8 cellular contexts compared by ENCODE assay signal in the genomic region with DNA sequence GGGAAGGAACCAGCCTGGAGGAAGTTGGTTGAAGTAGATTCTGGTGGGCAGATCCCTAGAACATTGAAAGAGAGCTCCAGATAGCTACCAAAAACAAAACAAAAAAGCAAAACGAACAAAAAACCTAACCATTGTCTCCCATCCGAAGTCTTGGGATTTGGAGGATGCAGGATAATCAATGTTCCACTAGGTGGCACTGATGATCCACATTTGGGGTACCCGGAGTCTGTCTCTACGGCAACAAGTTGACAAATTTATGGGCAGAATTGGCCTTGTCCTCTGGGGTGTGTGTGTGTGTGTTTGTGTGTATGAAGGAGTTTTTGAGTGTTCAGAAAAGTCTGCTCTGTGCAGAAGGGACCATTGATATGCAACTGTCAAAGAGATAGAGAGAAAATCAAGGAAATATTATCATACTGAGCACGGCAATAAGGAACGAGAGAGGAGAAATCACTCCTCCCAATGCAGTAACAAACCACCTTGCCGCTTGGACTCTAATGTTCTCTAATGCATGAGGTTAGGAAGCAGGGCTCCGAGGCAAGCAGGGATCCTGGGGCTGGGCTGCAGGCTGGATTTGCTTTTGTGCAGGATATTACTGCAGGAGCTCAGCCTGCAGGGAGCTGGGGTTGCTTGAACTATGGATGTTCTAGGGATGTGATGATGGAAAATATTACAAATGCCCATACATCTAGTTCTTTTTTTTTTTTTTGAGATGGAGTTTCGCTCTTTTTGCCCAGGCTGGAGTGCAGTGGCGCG. TPM values are rescaled to one million over a fixed set of nuclear protein-coding genes. Genes with fewer than 3 reads are reported as not detected.
DNase-seq lines count a peak whose midpoint lies in the region; ATAC-seq and TF ChIP-seq lines count a peak whose summit lies in the region.

No MANE protein-coding gene starts in this region.

- H3K4me1 Mint-ChIP-seq in activated CD8-positive, alpha-beta T cell treated with anti-CD3 and anti-CD28 coated beads for 36 hours (ENCODE audit: low read depth) = peaks cover 4% of the 10 kb centered on the region
- peaks cover 8 to 12% (median 10%) of the 10 kb centered on the region in 3 donors for H3K4me1 Mint-ChIP-seq in naive B cell

- H3K27ac ChIP-seq in ACC112 (ENCODE audit: low read depth, low read length) = no peak overlapping the region
- no peak overlapping the region for H3K27ac ChIP-seq in esophagus squamous epithelium
- no peak overlapping the region for H3K27ac ChIP-seq in upper lobe of right lung

- H3K27me3 Mint-ChIP-seq in activated CD8-positive, alpha-beta T cell treated with anti-CD3 and anti-CD28 coated beads for 36 hours = peaks cover 23% of the 10 kb centered on the region
- H3K27me3 Mint-ChIP-seq in naive B cell = peaks cover 34 to 46% (median 36%) of the 10 kb centered on the region in 3 donors

- intact Hi-C loops in activated CD8-positive, alpha-beta T cell treated with anti-CD3 and anti-CD28 coated beads for 36 hours (cut with micrococcal nuclease) = no loop called here
- intact Hi-C loops in esophagus squamous epithelium (cut with DNase I) (no loop called here), upper lobe of right lung (cut with DNase I) (no loop called here)

- WGBS in esophagus squamous epithelium, 2 donors = 38 to 41% methylated on average over 11 of the region's 11 CpGs

- H3K9me3 Mint-ChIP-seq in activated CD8-positive, alpha-beta T cell treated with anti-CD3 and anti-CD28 coated beads for 36 hours = no peaks in the 10 kb centered on the region
- H3K9me3 Mint-ChIP-seq in naive B cell = no peaks in the 10 kb centered on the region

- no peak for TF ChIP-seq POLR2A in esophagus squamous epithelium (IDR thresholded peaks at IDR 0.05)

- no peak overlapping the region for H3K27ac Mint-ChIP-seq in activated CD8-positive, alpha-beta T cell treated with anti-CD3 and anti-CD28 coated beads for 36 hours
- H3K27ac Mint-ChIP-seq in naive B cell = peak overlapping the region in 1 of 6 donors; percentile 62

- H3K4me1 ChIP-seq in ACC112 (ENCODE audit: control insufficient read depth, insufficient read depth, low read length, unreplicated experiment) = no peaks in the 10 kb centered on the region
- H3K4me1 ChIP-seq in esophagus squamous epithelium = peaks cover 0 to 7% (median 0%) of the 10 kb centered on the region in 3 donors
- no peaks in the 10 kb centered on the region for H3K4me1 ChIP-seq in upper lobe of right lung

- H3K36me3 ChIP-seq in ACC112 (ENCODE audit: insufficient read depth, low read length) (no peaks in the 10 kb centered on the region), esophagus squamous epithelium (no peaks in the 10 kb centered on the region), upper lobe of right lung (no peaks in the 10 kb centered on the region)

- DNase-seq in GM10248 (ENCODE audit: extremely low spot score) = peak; percentile 76
- DNase-seq in NCI-H226 = peak; percentile 26
- DNase-seq in activated CD8-positive, alpha-beta T cell treated with anti-CD3 and anti-CD28 coated beads for 36 hours = peak; percentile 59
- no peak for DNase-seq in esophagus squamous epithelium (lab: John Stamatoyannopoulos, UW)
- peak; percentile 38 for DNase-seq in naive B cell
- no peak for DNase-seq in upper lobe of right lung

- H3K9me3 ChIP-seq in esophagus squamous epithelium = no peaks in the 10 kb centered on the region
- H3K9me3 ChIP-seq in upper lobe of right lung = no peaks in the 10 kb centered on the region

- TF ChIP-seq CTCF in GM10248 (IDR thresholded peaks at IDR 0.05; ENCODE audit: control extremely low read depth, extremely low read depth, low read depth, missing control alignments) (peak; percentile 74), esophagus squamous epithelium (IDR thresholded peaks at IDR 0.05) (peak; percentile 71 to 84 (median 80)), upper lobe of right lung (IDR thresholded peaks at IDR 0.05) (peak; percentile 86)
- TF ChIP-seq CTCF in activated CD8-positive, alpha-beta T cell treated with anti-CD3 and anti-CD28 coated beads for 36 hours (IDR thresholded peaks at IDR 0.05) = peak; percentile 86

- no peaks in the 10 kb centered on the region for H3K36me3 Mint-ChIP-seq in activated CD8-positive, alpha-beta T cell treated with anti-CD3 and anti-CD28 coated beads for 36 hours (ENCODE audit: low read depth)
- H3K36me3 Mint-ChIP-seq in naive B cell = no peaks in the 10 kb centered on the region

- H3K4me3 ChIP-seq in ACC112 (ENCODE audit: low read depth, low read length) = 0 out of 2 replicates have a peak overlapping the region, but pooled peaks have one; percentile 22
- no peak overlapping the region for H3K4me3 ChIP-seq in esophagus squamous epithelium
- no peak overlapping the region for H3K4me3 ChIP-seq in upper lobe of right lung

- no peak overlapping the region for H3K4me3 Mint-ChIP-seq in activated CD8-positive, alpha-beta T cell treated with anti-CD3 and anti-CD28 coated beads for 36 hours
- peak overlapping the region in 1 of 8 donors; percentile 69 for H3K4me3 Mint-ChIP-seq in naive B cell

- CTCF ChIA-PET in GM10248 (lab: Yijun Ruan, JAX) = interaction anchor here (0.6 to 2.6 kb wide), 10 partner anchors 12 to 858 kb away, joined by 3 to 10 read pairs (median 3); no protein-coding TSS in a partner anchor
- CTCF ChIA-PET in activated CD8-positive, alpha-beta T cell treated with anti-CD3 and anti-CD28 coated beads for 36 hours (lab: Charles Lee) = interaction anchor here (0.6 to 1.5 kb wide), 3 partner anchors 14 to 1710 kb away, joined by 3 to 4 read pairs (median 3); no protein-coding TSS in a partner anchor

- peak overlapping the region; percentile 43 for H2AFZ ChIP-seq in ACC112 (ENCODE audit: low read length, unreplicated experiment)

- H3K79me2 ChIP-seq in ACC112 (ENCODE audit: control insufficient read depth, insufficient read depth, low read length, unreplicated experiment) = no peaks in the 10 kb centered on the region

- peaks cover 37% of the 10 kb centered on the region for H3K27me3 ChIP-seq in ACC112 (ENCODE audit: insufficient read depth, low read length)
- H3K27me3 ChIP-seq in esophagus squamous epithelium = peaks cover 0 to 51% (median 0%) of the 10 kb centered on the region in 4 donors
- H3K27me3 ChIP-seq in upper lobe of right lung = peaks cover 20% of the 10 kb centered on the region

- ATAC-seq in HG02938 (IDR thresholded peaks at IDR 0.05; ENCODE audit: unreplicated experiment) (peak; percentile 70), naive B cell (ENCODE audit: low read depth in 2 of 2) (peak; percentile 55 to 68), upper lobe of right lung (peak; percentile 82)
- peak; percentile 75 for ATAC-seq in activated CD8-positive, alpha-beta T cell treated with anti-CD3 and anti-CD28 coated beads for 36 hours

- POLR2A ChIA-PET in GM10248 (lab: Yijun Ruan, JAX) = no interaction called here
- POLR2A ChIA-PET in activated CD8-positive, alpha-beta T cell treated with anti-CD3 and anti-CD28 coated beads for 36 hours (lab: Charles Lee) = interaction anchor here (0.7 kb wide), 1 partner anchor 18 kb away, joined by 4 read pairs; no protein-coding TSS in a partner anchor

RNA-seq across cellular contexts. Expression of a gene that starts 59.8 kb away (rescaled TPM):
- 1 to 10 TPM; 2.9 to 3.3 TPM for total RNA-seq in activated CD8-positive, alpha-beta T cell treated with anti-CD3 and anti-CD28 coated beads for 36 hours
- total RNA-seq in esophagus squamous epithelium = 10 to 100 TPM in 1 of 4 donors, 1 to 10 TPM in 3; 3.1 to 11.6 (median 8.1) TPM
- polyA plus RNA-seq in naive B cell (ENCODE audit: low read depth in 6 of 6) = under 1 TPM; 0.21 to 0.63 (median 0.36) TPM
- total RNA-seq in upper lobe of right lung = 4.7 TPM

Comparison
In these comparisons a context has a peak if more than half of its experiments do, and no peak if none do; other contexts are left out.
1. DNase-seq: peak in GM10248 (single experiment), NCI-H226 (single experiment), activated CD8-positive, alpha-beta T cell treated with anti-CD3 and anti-CD28 coated beads for 36 hours (single experiment) and naive B cell (single experiment); none in esophagus squamous epithelium (single experiment) and upper lobe of right lung (single experiment).
2. Peak in every context shown above with its lines, with median percentiles within 50 percentile points of each other: CTCF ChIP-seq and ATAC-seq.